In the genomic region with DNA sequence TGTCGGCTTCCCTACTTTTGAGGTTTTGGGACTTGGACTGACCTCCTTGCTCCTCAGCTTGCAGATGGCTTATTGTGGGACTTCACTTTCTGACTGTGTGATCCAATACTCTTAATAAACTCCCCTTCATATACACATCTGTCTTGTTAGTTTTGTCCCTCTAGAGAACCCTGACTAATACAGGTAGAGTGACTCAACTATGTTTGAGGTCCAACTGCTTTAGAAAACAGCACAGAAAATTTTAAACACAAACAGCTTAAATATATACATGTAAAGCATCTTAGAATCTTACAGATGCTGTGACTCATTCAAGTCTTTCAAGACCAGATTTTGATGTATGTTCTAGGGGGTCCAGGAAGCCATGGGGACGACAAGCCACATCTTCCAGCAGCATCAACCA, we compare ENCODE assay signal across 35 cellular contexts. TPM values are rescaled to one million over a fixed set of nuclear protein-coding genes. Genes with fewer than 3 reads are reported as not detected.
"Had no signal": no experiment of that assay in that cellular context is flagged by ENCODE, and none has a peak within 500 bp of the region (broad histone marks: within the 10 kb centered on the region; RNA-seq: fewer than 3 reads in every experiment).

No MANE protein-coding gene starts in this region.

- H3K36me3 ChIP-seq: brain microvascular endothelial cell, cardiac muscle cell, Peyer's patch, SJSA1 had no signal

- H3K4me3 ChIP-seq: cardiac muscle cell, Peyer's patch, SJSA1 had no signal

- H3K4me1 ChIP-seq: Peyer's patch, SJSA1 had no signal

- H3K27me3 ChIP-seq: brain microvascular endothelial cell, cardiac muscle cell, Peyer's patch had no signal

- H3K27ac Mint-ChIP-seq: activated CD4-positive, alpha-beta T cell treated with anti-CD3 and anti-CD28 coated beads, Interleukin-2, amount 10 ng/mL, durations not matched to agents 24 days and 14 days; activated naive CD4-positive, alpha-beta T cell treated with anti-CD3 and anti-CD28 coated beads, Interleukin-2, amount 50 U/mL, for 24 hours; activated T-helper 2 cell treated with anti-CD3 and anti-CD28 coated beads, Interferon-gamma antibody, Interleukin-2, Interleukin-4, amounts not matched to agents 10 μg/mL and 5 μg/mL and 100 μg/mL, durations not matched to agents 14 hours and 24 hours and 36 hours; T-helper 1 cell treated with Interleukin-12 subunit alpha and Interleukin-12 subunit beta and Interleukin-4 antibody, amounts not matched to agents 30 μg/mL and 1 μg/mL, for 36 hours; T-helper 2 cell treated with Interferon-gamma antibody and Interleukin-4, amounts not matched to agents 5 μg/mL and 100 μg/mL, for 36 hours had no signal

- H3K27ac ChIP-seq: brain microvascular endothelial cell, cardiac muscle cell, KMS-11, Peyer's patch, SJSA1 had no signal

- DNase-seq: activated CD4-positive, alpha-beta T cell treated with anti-CD3 and anti-CD28 coated beads, Interleukin-2, amount 10 ng/mL, durations not matched to agents 24 days and 14 days; activated CD4-positive, alpha-beta T cell treated with anti-CD3 and anti-CD28 coated beads, Interleukin-2, amount 50 U/mL, for 4 hours; activated CD8-positive, alpha-beta memory T cell treated with anti-CD3 and anti-CD28 coated beads, Interleukin-2, amount 50 U/mL, for 4 hours; activated gamma-delta T cell; activated naive CD4-positive, alpha-beta T cell treated with Interleukin-2 at 50 U/mL for 16 hours; activated T-cell treated with anti-CD3 and anti-CD28 coated beads for 4 hours; activated T-cell treated with anti-CD3 and anti-CD28 coated beads, Interleukin-2, amount 50 U/mL, for 4 hours; anterior cingulate cortex; brain microvascular endothelial cell; MM.1S; MV-4-11; NCI-H1092; NCI-H1436 treated with DMSO at 0.1 percent for 48 hours; NCI-H1694 treated with DMSO at 0.1 percent for 48 hours; NCI-H2029; NCI-H2107; NCI-H2171; NCI-H510A; NCI-H526; NCI-H748 treated with DMSO at 0.1 percent for 48 hours; NK-92 treated with Interleukin-12 subunit alpha and Interleukin-12 subunit beta, amount 100 ng/mL, for 24 hours; PC-3; Peyer's patch; RPMI8226; SHP77 treated with DMSO at 0.1 percent for 48 hours; SK-N-SH had no signal

- H3K9me3 ChIP-seq: Peyer's patch, SJSA1, SK-N-SH had no signal

- ATAC-seq: PC-3 had no signal

- H3K9ac ChIP-seq: KMS-11, SK-N-SH had no signal

- FAIRE-seq: TTC549 had no signal

- H3K4me1 Mint-ChIP-seq: activated naive CD4-positive, alpha-beta T cell treated with anti-CD3 and anti-CD28 coated beads, Interleukin-2, amount 50 U/mL, for 24 hours had no signal

- H3K9me3 Mint-ChIP-seq: activated CD4-positive, alpha-beta T cell treated with anti-CD3 and anti-CD28 coated beads, Interleukin-2, amount 10 ng/mL, durations not matched to agents 24 days and 14 days; activated naive CD4-positive, alpha-beta T cell treated with anti-CD3 and anti-CD28 coated beads, Interleukin-2, amount 50 U/mL, for 24 hours; activated T-cell treated with anti-CD3 and anti-CD28 coated beads, Interleukin-2, amount 50 U/mL, for 4 hours; activated T-helper 2 cell treated with anti-CD3 and anti-CD28 coated beads, Interferon-gamma antibody, Interleukin-2, Interleukin-4, amounts not matched to agents 10 μg/mL and 5 μg/mL and 100 μg/mL, durations not matched to agents 14 hours and 24 hours and 36 hours; T-helper 1 cell treated with Interleukin-12 subunit alpha and Interleukin-12 subunit beta and Interleukin-4 antibody, amounts not matched to agents 30 μg/mL and 1 μg/mL, for 36 hours; T-helper 2 cell treated with Interferon-gamma antibody and Interleukin-4, amounts not matched to agents 5 μg/mL and 100 μg/mL, for 36 hours had no signal

- H3K36me3 Mint-ChIP-seq: activated naive CD4-positive, alpha-beta T cell treated with anti-CD3 and anti-CD28 coated beads, Interleukin-2, amount 50 U/mL, for 24 hours had no signal

- H3K27me3 Mint-ChIP-seq: activated naive CD4-positive, alpha-beta T cell treated with anti-CD3 and anti-CD28 coated beads, Interleukin-2, amount 50 U/mL, for 24 hours had no signal

- H3K4me2 ChIP-seq: KMS-11, SK-N-SH had no signal

- H3K4me3 Mint-ChIP-seq: activated CD4-positive, alpha-beta T cell treated with anti-CD3 and anti-CD28 coated beads, Interleukin-2, amount 10 ng/mL, durations not matched to agents 24 days and 14 days; activated naive CD4-positive, alpha-beta T cell treated with anti-CD3 and anti-CD28 coated beads, Interleukin-2, amount 50 U/mL, for 24 hours; activated T-cell treated with anti-CD3 and anti-CD28 coated beads, Interleukin-2, amount 50 U/mL, for 4 hours; T-helper 1 cell treated with Interleukin-12 subunit alpha and Interleukin-12 subunit beta and Interleukin-4 antibody, amounts not matched to agents 30 μg/mL and 1 μg/mL, for 36 hours; T-helper 2 cell treated with Interferon-gamma antibody and Interleukin-4, amounts not matched to agents 5 μg/mL and 100 μg/mL, for 36 hours had no signal

RNA-seq across cellular contexts. Expression of a gene that starts 11.7 kb away (rescaled TPM):
- total RNA-seq: LHCN-M2 had no signal
